In the genomic region with DNA sequence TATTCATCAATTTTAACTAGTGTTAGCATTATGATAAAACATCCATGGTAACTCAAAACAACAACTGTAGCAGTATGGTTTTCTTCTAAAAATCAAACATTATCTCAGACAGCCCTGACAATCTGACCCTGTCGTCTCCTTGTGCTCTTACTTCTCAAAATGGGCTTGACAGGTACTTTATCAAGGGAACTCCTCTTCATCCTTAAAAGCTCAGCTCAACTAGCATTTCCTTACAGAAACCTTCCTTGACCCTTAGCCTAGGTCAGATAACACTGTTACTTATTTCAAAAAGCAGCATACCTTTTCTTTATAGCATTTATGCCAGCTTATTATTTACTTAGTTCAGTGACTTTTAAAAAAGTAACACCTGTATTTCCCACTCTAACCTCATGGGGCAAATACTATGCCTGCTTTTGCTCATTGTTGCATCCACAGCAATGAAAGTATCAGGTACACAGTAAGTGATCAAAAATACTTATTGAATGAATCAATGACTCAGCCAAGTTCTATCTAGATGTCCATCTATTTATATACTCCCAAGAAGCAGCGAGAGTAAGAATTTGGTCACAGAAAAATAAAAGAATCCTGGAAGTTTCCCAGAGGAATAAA, we compare ENCODE assay signal across 1 cellular context.
TF ChIP-seq lines count a peak whose summit lies in the region.

No MANE protein-coding gene starts in this region.

TF ChIP-seq in K562, 482 proteins besides CTCF, POLR2A, EP300 and RAD21:
- TF ChIP-seq MEIS2 (IDR thresholded peaks at IDR 0.05; ENCODE audit: partially characterized antibody) (peak; percentile 67), RB1 (IDR thresholded peaks at IDR 0.05; ENCODE audit: low read depth) (no peak), ZNF830 (CRISPR knock-in tag; IDR thresholded peaks at IDR 0.05) (no peak)
- TF ChIP-seq, protein P1, sequence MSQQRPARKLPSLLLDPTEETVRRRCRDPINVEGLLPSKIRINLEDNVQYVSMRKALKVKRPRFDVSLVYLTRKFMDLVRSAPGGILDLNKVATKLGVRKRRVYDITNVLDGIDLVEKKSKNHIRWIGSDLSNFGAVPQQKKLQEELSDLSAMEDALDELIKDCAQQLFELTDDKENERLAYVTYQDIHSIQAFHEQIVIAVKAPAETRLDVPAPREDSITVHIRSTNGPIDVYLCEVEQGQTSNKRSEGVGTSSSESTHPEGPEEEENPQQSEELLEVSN (IDR thresholded peaks at IDR 0.05; ENCODE audit: borderline replicate concordance in 1 of 2, extremely low read depth in 1 of 2, insufficient read depth in 1 of 2, insufficient read length in 1 of 2, low read depth in 1 of 2, low read length in 1 of 2, poor library complexity in 1 of 2, severe bottlenecking in 1 of 2) = no peak
- TF ChIP-seq, protein P2, sequence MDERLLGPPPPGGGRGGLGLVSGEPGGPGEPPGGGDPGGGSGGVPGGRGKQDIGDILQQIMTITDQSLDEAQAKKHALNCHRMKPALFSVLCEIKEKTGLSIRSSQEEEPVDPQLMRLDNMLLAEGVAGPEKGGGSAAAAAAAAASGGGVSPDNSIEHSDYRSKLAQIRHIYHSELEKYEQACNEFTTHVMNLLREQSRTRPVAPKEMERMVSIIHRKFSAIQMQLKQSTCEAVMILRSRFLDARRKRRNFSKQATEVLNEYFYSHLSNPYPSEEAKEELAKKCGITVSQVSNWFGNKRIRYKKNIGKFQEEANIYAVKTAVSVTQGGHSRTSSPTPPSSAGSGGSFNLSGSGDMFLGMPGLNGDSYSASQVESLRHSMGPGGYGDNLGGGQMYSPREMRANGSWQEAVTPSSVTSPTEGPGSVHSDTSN (CRISPR knock-in tag; IDR thresholded peaks at IDR 0.05; ENCODE audit: low read depth) = no peak
- TF ChIP-seq, protein P2 (tag; conservative IDR thresholded peaks at IDR 0.05; ENCODE audit: low read depth) = peak; percentile 41
